ENCODE assay signal across 16 cellular contexts in the genomic region with DNA sequence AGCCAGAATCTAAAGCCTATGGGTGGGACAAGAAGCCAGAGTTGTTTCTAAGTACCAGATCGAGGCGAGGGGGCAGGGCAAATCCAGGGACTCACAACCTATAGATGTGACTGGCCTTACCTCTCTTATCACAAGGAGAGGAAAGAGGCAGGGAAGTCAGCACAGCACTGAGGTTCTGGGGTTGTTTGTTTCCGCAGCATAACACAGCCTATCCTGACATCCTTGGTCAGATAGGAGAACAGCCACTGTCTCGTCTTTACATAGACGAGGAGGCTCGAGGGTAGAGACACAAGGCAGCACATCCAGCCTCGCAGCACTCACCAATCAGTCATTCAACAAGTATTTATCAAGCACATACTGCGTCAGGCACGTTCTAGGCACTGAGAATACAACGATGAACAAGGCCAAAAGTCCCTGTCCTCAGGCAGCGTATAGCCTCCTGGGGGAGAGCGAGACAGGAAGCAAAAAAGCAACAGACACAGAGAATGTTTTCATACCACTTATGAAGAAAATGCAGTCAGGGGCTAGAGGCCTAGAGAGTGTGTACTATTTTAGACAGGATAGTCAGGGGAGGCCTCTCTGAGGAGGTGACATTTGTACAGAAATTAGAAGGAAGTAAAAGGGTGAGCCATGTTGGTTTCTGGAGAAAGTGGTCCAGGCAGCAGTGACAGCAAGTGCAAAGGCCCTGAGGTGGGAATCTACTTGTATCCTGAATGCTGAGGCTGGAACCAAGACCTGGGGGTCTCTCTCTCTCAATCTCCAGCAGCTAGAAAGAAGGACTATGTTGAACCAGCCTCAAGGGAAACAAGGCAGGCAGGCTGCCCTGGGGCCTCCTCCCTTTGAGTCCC.
"Had no signal": no experiment of that assay in that cellular context is flagged by ENCODE, and none has a peak within 500 bp of the region (broad histone marks: within the 10 kb centered on the region; RNA-seq: fewer than 3 reads in every experiment).

No MANE protein-coding gene starts in this region.

- H3K4me1 ChIP-seq: sigmoid colon had no signal

- H3K27ac ChIP-seq: prostate gland, sigmoid colon, upper lobe of left lung had no signal

- H3K9me3 ChIP-seq: mucosa of descending colon, prostate gland, upper lobe of left lung had no signal

- H3K4me3 ChIP-seq: mucosa of descending colon, prostate gland, sigmoid colon, upper lobe of left lung had no signal

- ATAC-seq: activated CD8-positive, alpha-beta T cell treated with anti-CD3 and anti-CD28 coated beads for 36 hours; activated T-cell treated with anti-CD3 and anti-CD28 coated beads, Interleukin-2, amount 50 U/mL, for 72 hours; left cardiac atrium; natural killer cell; stimulated activated naive B cell treated with anti-CD40 and anti-IgM and Interleukin-4, amounts not matched to agents 10 μg/mL and 1 μg/mL and 100 μg/mL, for 72 hours had no signal

- DNase-seq: activated CD8-positive, alpha-beta memory T cell treated with anti-CD3 and anti-CD28 coated beads, Interleukin-2, amount 50 U/mL, for 4 hours; activated CD8-positive, alpha-beta T cell treated with anti-CD3 and anti-CD28 coated beads for 36 hours; activated naive CD4-positive, alpha-beta T cell; activated T-cell treated with anti-CD3 and anti-CD28 coated beads, Interleukin-2, amount 50 U/mL, for 72 hours; dermis blood vessel endothelial cell; hypothalamus; left cardiac atrium; natural killer cell; occipital lobe; sigmoid colon; stimulated activated CD4-positive, alpha-beta T cell treated with anti-CD3 and anti-CD28 coated beads, Interleukin-2, amount 100 ng/mL, for 24 hours; stimulated activated naive B cell treated with anti-CD40 and anti-IgM and Interleukin-4, amounts not matched to agents 10 μg/mL and 1 μg/mL and 100 μg/mL, for 72 hours; substantia nigra; upper lobe of left lung had no signal

- H3K27me3 ChIP-seq: sigmoid colon, upper lobe of left lung had no signal

- H3K36me3 ChIP-seq: prostate gland, sigmoid colon, upper lobe of left lung had no signal
